Comparison of ENCODE assay signal across 6 cellular contexts in genomic region chr12:132841151-132841550, GRCh38.
"Had no signal": no experiment of that assay in that cellular context is flagged by ENCODE, and none has a peak within 500 bp of the region (broad histone marks: within the 10 kb centered on the region; RNA-seq: fewer than 3 reads in every experiment).

No MANE protein-coding gene starts in this region.

- H3K27ac Mint-ChIP-seq: GM23338 had no signal

- H3K4me1 Mint-ChIP-seq: GM23338, H9 had no signal

- H3K36me3 Mint-ChIP-seq: IgD-negative memory B cell had no signal

- DNase-seq: H9, HCEC 1CT had no signal

- H3K27ac ChIP-seq: HL-60 had no signal

- ATAC-seq: GM23338, HepG2 had no signal

- H3K4me3 Mint-ChIP-seq: GM23338, H9, IgD-negative memory B cell had no signal

- H3K27me3 Mint-ChIP-seq: IgD-negative memory B cell had no signal

- H3K9me3 Mint-ChIP-seq: GM23338, H9, IgD-negative memory B cell had no signal

- H3K4me3 ChIP-seq: GM23338 had no signal
